Comparison of ENCODE assay signal across 25 cellular contexts in the genomic region with DNA sequence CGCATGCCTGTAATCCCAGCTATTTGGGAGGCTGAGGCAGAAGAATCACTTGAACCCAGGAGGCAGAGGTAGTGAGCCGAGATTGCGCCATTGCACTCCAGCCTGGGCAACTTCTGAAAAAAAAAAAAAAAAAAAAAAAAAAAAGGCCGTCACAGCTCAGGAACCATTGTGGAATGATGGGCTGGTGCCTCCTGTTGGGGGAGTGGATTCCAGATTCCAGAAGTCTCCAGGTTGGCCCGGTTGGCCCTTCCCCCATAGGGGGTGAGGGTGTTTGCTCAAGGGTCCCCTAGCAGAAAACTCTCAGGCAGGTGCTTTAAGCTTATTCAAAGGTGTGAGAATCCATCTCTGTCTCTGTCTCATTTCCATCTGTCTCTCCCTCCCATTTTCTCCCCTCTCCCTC. TPM values are rescaled to one million over a fixed set of nuclear protein-coding genes. Genes with fewer than 3 reads are reported as not detected.
"Had no signal": no experiment of that assay in that cellular context is flagged by ENCODE, and none has a peak within 500 bp of the region (broad histone marks: within the 10 kb centered on the region; RNA-seq: fewer than 3 reads in every experiment).

No MANE protein-coding gene starts in this region.

- H3K9ac ChIP-seq: parathyroid adenoma had no signal

- H2AFZ ChIP-seq: parathyroid adenoma had no signal

- H3K4me3 ChIP-seq: colonic mucosa, esophagus squamous epithelium, heart right ventricle, mucosa of descending colon, right atrium auricular region, skin epidermis, spleen, testis, tibial artery had no signal

- H3K27me3 ChIP-seq: colonic mucosa, esophagus squamous epithelium, heart right ventricle, right atrium auricular region, spleen, testis had no signal

- H3K4me1 ChIP-seq: colonic mucosa, testis had no signal

- H3K36me3 ChIP-seq: colonic mucosa, neutrophil, right atrium auricular region, tibial artery had no signal

- H3K9me3 ChIP-seq: colonic mucosa, esophagus squamous epithelium, heart right ventricle, mucosa of descending colon, neutrophil, right atrium auricular region, spleen, testis, tibial artery had no signal

- DNase-seq: colonic mucosa; effector CD8-positive, alpha-beta T cell; erythroblast; esophagus squamous epithelium; foreskin melanocyte; glutamatergic neuron; hippocampal formation; kidney glomerular epithelial cell; mesenchymal stem cell; naive B cell; spleen; stimulated activated CD4-positive, alpha-beta T cell treated with anti-CD3 and anti-CD28 coated beads, Interleukin-4, amount 100 ng/mL, for 4 hours; stimulated activated naive CD8-positive, alpha-beta T cell treated with anti-CD3 and anti-CD28 coated beads, Interleukin-15, Interleukin-2, amounts not matched to agents 100 U/mL and 50 U/mL, for 24 hours; substantia nigra; testis; tibial artery had no signal

- H3K79me2 ChIP-seq: parathyroid adenoma had no signal

- H3K27ac ChIP-seq: colonic mucosa, esophagus squamous epithelium, heart right ventricle, neutrophil, parathyroid adenoma, right atrium auricular region, skin epidermis, testis, tibial artery had no signal

- ATAC-seq: heart right ventricle; left lobe of liver; mucosa of descending colon; natural killer cell treated with Interleukin-12 subunit alpha and Interleukin-12 subunit beta and Interleukin-15 and Interleukin-18, amount 100 ng/mL, for 72 hours; stimulated activated memory B cell treated with anti-CD40 and anti-IgM and Interleukin-4, amounts not matched to agents 10 μg/mL and 1 μg/mL and 100 μg/mL, for 72 hours; stimulated activated naive CD8-positive, alpha-beta T cell treated with anti-CD3 and anti-CD28 coated beads, Interleukin-15, Interleukin-2, amounts not matched to agents 100 U/mL and 50 U/mL, for 24 hours had no signal

RNA-seq across cellular contexts. Expression of gene HTRA3, which starts 58.9 kb away (rescaled TPM):
- total RNA-seq: natural killer cell treated with Interleukin-12 subunit alpha and Interleukin-12 subunit beta and Interleukin-15 and Interleukin-18, amount 100 ng/mL, for 72 hours had no signal
